Comparison of ENCODE assay signal across 18 cellular contexts in genomic region chr6:87806098-87806497, GRCh38.
"Had no signal": no experiment of that assay in that cellular context is flagged by ENCODE, and none has a peak within 500 bp of the region (broad histone marks: within the 10 kb centered on the region; RNA-seq: fewer than 3 reads in every experiment).

No MANE protein-coding gene starts in this region.

- H3K27me3 ChIP-seq: neural progenitor cell, testis had no signal

- H3K4me1 Mint-ChIP-seq: stimulated activated naive CD8-positive, alpha-beta T cell treated with anti-CD3 and anti-CD28 coated beads, Interleukin-15, amount 100 ng/mL, for 72 hours had no signal

- H2AFZ ChIP-seq: neural progenitor cell had no signal

- H3K27me3 Mint-ChIP-seq: activated T-helper 17 cell treated with anti-CD3 and anti-CD28 coated beads, Interleukin-2, amount 50 U/mL, for 72 hours had no signal

- H3K4me3 Mint-ChIP-seq: activated CD8-positive, alpha-beta T cell treated with anti-CD3 and anti-CD28 coated beads for 36 hours; activated naive CD4-positive, alpha-beta T cell treated with anti-CD3 and anti-CD28 coated beads for 36 hours; activated T-helper 17 cell treated with anti-CD3 and anti-CD28 coated beads, Interleukin-2, amount 50 U/mL, for 72 hours; neural progenitor cell; stimulated activated naive CD8-positive, alpha-beta T cell treated with anti-CD3 and anti-CD28 coated beads, Interleukin-15, amount 100 ng/mL, for 72 hours had no signal

- H3K36me3 ChIP-seq: left ventricle myocardium inferior, neural progenitor cell, pancreas had no signal

- H3K4me3 ChIP-seq: left ventricle myocardium inferior, neural progenitor cell, pancreas, testis had no signal

- H3K27ac Mint-ChIP-seq: activated CD8-positive, alpha-beta T cell treated with anti-CD3 and anti-CD28 coated beads for 36 hours; activated naive CD4-positive, alpha-beta T cell treated with anti-CD3 and anti-CD28 coated beads for 36 hours; neural progenitor cell; stimulated activated naive CD8-positive, alpha-beta T cell treated with anti-CD3 and anti-CD28 coated beads, Interleukin-15, amount 100 ng/mL, for 72 hours had no signal

- H3K4me1 ChIP-seq: left ventricle myocardium inferior, neural progenitor cell, pancreas had no signal

- H3K9ac ChIP-seq: neural progenitor cell had no signal

- FAIRE-seq: keratinocyte, pancreas had no signal

- H3K9me3 Mint-ChIP-seq: activated CD8-positive, alpha-beta T cell treated with anti-CD3 and anti-CD28 coated beads for 36 hours; activated naive CD4-positive, alpha-beta T cell treated with anti-CD3 and anti-CD28 coated beads for 36 hours; activated T-helper 17 cell treated with anti-CD3 and anti-CD28 coated beads, Interleukin-2, amount 50 U/mL, for 72 hours; neural progenitor cell; stimulated activated naive CD8-positive, alpha-beta T cell treated with anti-CD3 and anti-CD28 coated beads, Interleukin-15, amount 100 ng/mL, for 72 hours had no signal

- DNase-seq: activated CD4-positive, alpha-beta T cell treated with anti-CD3 and anti-CD28 coated beads for 1 hour; activated CD8-positive, alpha-beta memory T cell treated with anti-CD3 and anti-CD28 coated beads, Interleukin-2, amount 50 U/mL, for 4 hours; activated CD8-positive, alpha-beta T cell treated with anti-CD3 and anti-CD28 coated beads for 36 hours; activated naive CD4-positive, alpha-beta T cell treated with anti-CD3 and anti-CD28 coated beads for 36 hours; central memory CD4-positive, alpha-beta T cell; effector memory CD4-positive, alpha-beta T cell; left ventricle myocardium inferior; mesenchymal stem cell; pancreas; stimulated activated CD4-positive, alpha-beta T cell treated with anti-CD3 and anti-CD28 coated beads, Interleukin-15, amount 100 ng/mL, for 24 hours; stimulated activated CD4-positive, alpha-beta T cell treated with anti-CD3 and anti-CD28 coated beads, Interleukin-4, amount 100 ng/mL, for 24 hours; stimulated activated naive CD8-positive, alpha-beta T cell treated with anti-CD3 and anti-CD28 coated beads, Interleukin-15, amount 100 ng/mL, for 72 hours; T-helper 9 cell; testis had no signal

- H3K9me3 ChIP-seq: left ventricle myocardium inferior, pancreas, testis had no signal

- ATAC-seq: activated CD8-positive, alpha-beta T cell treated with anti-CD3 and anti-CD28 coated beads for 36 hours; activated T-helper 17 cell treated with anti-CD3 and anti-CD28 coated beads, Interleukin-2, amount 50 U/mL, for 72 hours; stimulated activated naive CD8-positive, alpha-beta T cell treated with anti-CD3 and anti-CD28 coated beads, Interleukin-15, amount 100 ng/mL, for 72 hours had no signal

- H3K4me2 ChIP-seq: neural progenitor cell had no signal

- H3K36me3 Mint-ChIP-seq: neural progenitor cell had no signal

- H3K27ac ChIP-seq: epithelial cell of prostate, left ventricle myocardium inferior, neural progenitor cell, pancreas, testis had no signal
